In the genomic region with DNA sequence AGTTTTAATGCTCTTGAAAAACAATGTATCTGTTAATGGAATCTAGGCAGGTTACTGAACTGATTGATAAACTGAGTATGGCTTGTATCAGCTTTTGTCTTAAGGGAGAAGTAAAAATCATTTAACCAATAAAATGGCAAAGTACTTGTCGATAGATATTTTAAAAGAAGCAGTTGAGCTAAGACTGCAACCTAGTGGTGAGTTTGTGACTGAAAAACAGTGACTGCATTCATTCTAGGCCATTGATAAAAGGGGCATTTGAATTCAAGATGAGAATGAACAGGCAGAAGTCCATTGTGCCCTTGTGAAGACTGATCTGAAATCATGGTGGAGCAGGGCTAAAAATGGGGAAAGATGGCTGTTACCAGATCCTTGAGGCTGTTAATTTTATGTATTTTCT, we compare ENCODE assay signal across 9 cellular contexts. TPM values are rescaled to one million over a fixed set of nuclear protein-coding genes. Genes with fewer than 3 reads are reported as not detected.
DNase-seq lines count a peak whose midpoint lies in the region; ATAC-seq and TF ChIP-seq lines count a peak whose summit lies in the region.
"Had no signal": no experiment of that assay in that cellular context is flagged by ENCODE, and none has a peak within 500 bp of the region (broad histone marks: within the 10 kb centered on the region; RNA-seq: fewer than 3 reads in every experiment).

No MANE protein-coding gene starts in this region.

- H2AFZ ChIP-seq in GM23338 (no peak overlapping the region), PC-3 (ENCODE audit: low read length) (no peak overlapping the region)

- no peak overlapping the region for H3K4me2 ChIP-seq in GM23338
- no peak overlapping the region for H3K4me2 ChIP-seq in PC-3 (ENCODE audit: low read length)

- POLR2A ChIA-PET in PC-3 (lab: Charles Lee; ENCODE audit: unreplicated experiment), result no interaction called here

- H3K27ac Mint-ChIP-seq in GM23338, result no peak overlapping the region

- H3K36me3 Mint-ChIP-seq in GM23338 (ENCODE audit: low read depth), result no peaks in the 10 kb centered on the region

- H4K20me1 ChIP-seq in GM23338 (replicated peaks; ENCODE audit: insufficient read depth) (no peaks in the 10 kb centered on the region), PC-3 (ENCODE audit: low read length) (no peaks in the 10 kb centered on the region)

- H3K4me1 Mint-ChIP-seq in GM23338, result peaks cover 22% of the 10 kb centered on the region

- H3K4me1 ChIP-seq in GM23338 (ENCODE audit: insufficient read depth), result peaks cover 14% of the 10 kb centered on the region
- no peaks in the 10 kb centered on the region for H3K4me1 ChIP-seq in PC-3 (ENCODE audit: insufficient read depth, low read length)

- H3K27me3 ChIP-seq in GM23338 (ENCODE audit: insufficient read depth) (no peaks in the 10 kb centered on the region), PC-3 (ENCODE audit: low read length) (no peaks in the 10 kb centered on the region)
- H3K27me3 ChIP-seq: SJCRH30 had no signal

- intact Hi-C loops in PC-3 (cut with micrococcal nuclease), result loop anchor here (1.0 kb wide), 1 partner anchor 33 kb away; no protein-coding TSS in a partner anchor

- H3F3A ChIP-seq in GM23338 (replicated peaks; ENCODE audit: low read depth) (no peaks in the 10 kb centered on the region), PC-3 (ENCODE audit: low read length, unreplicated experiment) (no peaks in the 10 kb centered on the region)

- peak; percentile 33 for DNase-seq in GM03348 (ENCODE audit: low spot score)
- DNase-seq in GM23338 (ENCODE audit: low spot score), result peak; percentile 78
- peak; percentile 45 for DNase-seq in PC-3
- DNase-seq in foreskin fibroblast, result peak; percentile 13 to 49
- no peak for DNase-seq in central memory CD4-positive, alpha-beta T cell
- DNase-seq in NCI-H2029 (lab: John Stamatoyannopoulos, UW), result no peak

- H3K9me2 ChIP-seq in GM23338 (ENCODE audit: insufficient read depth) (no peaks in the 10 kb centered on the region), PC-3 (replicated peaks; ENCODE audit: low read length) (no peaks in the 10 kb centered on the region)

- no peak overlapping the region for H3K4me3 Mint-ChIP-seq in GM23338

- BruUV-seq in PC-3 (replicated peaks; lab: Mats Ljungman, UMichigan), result no TSS peak

- TF ChIP-seq CTCF in GM23338 (conservative IDR thresholded peaks at IDR 0.05; ENCODE audit: low read depth in 2 of 2) (peak; percentile 62 to 70), PC-3 (conservative IDR thresholded peaks at IDR 0.05; ENCODE audit: low read depth, low read length) (peak; percentile 72), foreskin fibroblast (IDR thresholded peaks at IDR 0.05; ENCODE audit: low read depth, low read length) (peak; percentile 51)

- CTCF ChIA-PET in PC-3 (lab: Charles Lee), result interaction anchor here (0.7 kb wide), 1 partner anchor 332 kb away, joined by 4 read pairs; no protein-coding TSS in a partner anchor

- H3K4me3 ChIP-seq in GM23338 (no peak overlapping the region), PC-3 (ENCODE audit: low read length) (no peak overlapping the region), foreskin fibroblast (ENCODE audit: low read depth in 1 of 2, low read length in 2 of 2) (no peak overlapping the region)
- H3K4me3 ChIP-seq: SJCRH30 had no signal

- no peak overlapping the region for H3K27ac ChIP-seq in GM23338 (ENCODE audit: low read depth)
- H3K27ac ChIP-seq in PC-3 (ENCODE audit: low read length), result no peak overlapping the region
- H3K27ac ChIP-seq: SJCRH30 had no signal

- no peaks in the 10 kb centered on the region for H3K9me3 ChIP-seq in PC-3 (ENCODE audit: low read length)
- H3K9me3 ChIP-seq: SJCRH30 had no signal

- H3K9ac ChIP-seq in PC-3 (ENCODE audit: low read length), result no peak overlapping the region

- peaks cover 4% of the 10 kb centered on the region for H3K27me3 Mint-ChIP-seq in GM23338 (ENCODE audit: insufficient read depth, low read depth, poor library complexity)

- H3K79me2 ChIP-seq in GM23338 (replicated peaks; ENCODE audit: insufficient read depth) (no peaks in the 10 kb centered on the region), PC-3 (ENCODE audit: low read length) (no peaks in the 10 kb centered on the region)

- ATAC-seq in GM23338 (peak; percentile 25), PC-3 (peak; percentile 62), HG03571 (IDR thresholded peaks at IDR 0.05; ENCODE audit: unreplicated experiment) (no peak)
- no peak for ATAC-seq in activated CD4-positive, CD25-positive, alpha-beta regulatory T cell treated with anti-CD3 and anti-CD28 coated beads, Interleukin-2, amount 50 U/mL, for 24 hours

- H3K9me3 Mint-ChIP-seq in GM23338, result no peaks in the 10 kb centered on the region

- H3K36me3 ChIP-seq in GM23338 (ENCODE audit: insufficient read depth) (no peaks in the 10 kb centered on the region), PC-3 (ENCODE audit: low read depth, low read length) (no peaks in the 10 kb centered on the region)
- H3K36me3 ChIP-seq: SJCRH30 had no signal

TF ChIP-seq in GM23338, 12 proteins besides CTCF, POLR2A, EP300 and RAD21 (continues in another document):
- TF ChIP-seq, protein P1, sequence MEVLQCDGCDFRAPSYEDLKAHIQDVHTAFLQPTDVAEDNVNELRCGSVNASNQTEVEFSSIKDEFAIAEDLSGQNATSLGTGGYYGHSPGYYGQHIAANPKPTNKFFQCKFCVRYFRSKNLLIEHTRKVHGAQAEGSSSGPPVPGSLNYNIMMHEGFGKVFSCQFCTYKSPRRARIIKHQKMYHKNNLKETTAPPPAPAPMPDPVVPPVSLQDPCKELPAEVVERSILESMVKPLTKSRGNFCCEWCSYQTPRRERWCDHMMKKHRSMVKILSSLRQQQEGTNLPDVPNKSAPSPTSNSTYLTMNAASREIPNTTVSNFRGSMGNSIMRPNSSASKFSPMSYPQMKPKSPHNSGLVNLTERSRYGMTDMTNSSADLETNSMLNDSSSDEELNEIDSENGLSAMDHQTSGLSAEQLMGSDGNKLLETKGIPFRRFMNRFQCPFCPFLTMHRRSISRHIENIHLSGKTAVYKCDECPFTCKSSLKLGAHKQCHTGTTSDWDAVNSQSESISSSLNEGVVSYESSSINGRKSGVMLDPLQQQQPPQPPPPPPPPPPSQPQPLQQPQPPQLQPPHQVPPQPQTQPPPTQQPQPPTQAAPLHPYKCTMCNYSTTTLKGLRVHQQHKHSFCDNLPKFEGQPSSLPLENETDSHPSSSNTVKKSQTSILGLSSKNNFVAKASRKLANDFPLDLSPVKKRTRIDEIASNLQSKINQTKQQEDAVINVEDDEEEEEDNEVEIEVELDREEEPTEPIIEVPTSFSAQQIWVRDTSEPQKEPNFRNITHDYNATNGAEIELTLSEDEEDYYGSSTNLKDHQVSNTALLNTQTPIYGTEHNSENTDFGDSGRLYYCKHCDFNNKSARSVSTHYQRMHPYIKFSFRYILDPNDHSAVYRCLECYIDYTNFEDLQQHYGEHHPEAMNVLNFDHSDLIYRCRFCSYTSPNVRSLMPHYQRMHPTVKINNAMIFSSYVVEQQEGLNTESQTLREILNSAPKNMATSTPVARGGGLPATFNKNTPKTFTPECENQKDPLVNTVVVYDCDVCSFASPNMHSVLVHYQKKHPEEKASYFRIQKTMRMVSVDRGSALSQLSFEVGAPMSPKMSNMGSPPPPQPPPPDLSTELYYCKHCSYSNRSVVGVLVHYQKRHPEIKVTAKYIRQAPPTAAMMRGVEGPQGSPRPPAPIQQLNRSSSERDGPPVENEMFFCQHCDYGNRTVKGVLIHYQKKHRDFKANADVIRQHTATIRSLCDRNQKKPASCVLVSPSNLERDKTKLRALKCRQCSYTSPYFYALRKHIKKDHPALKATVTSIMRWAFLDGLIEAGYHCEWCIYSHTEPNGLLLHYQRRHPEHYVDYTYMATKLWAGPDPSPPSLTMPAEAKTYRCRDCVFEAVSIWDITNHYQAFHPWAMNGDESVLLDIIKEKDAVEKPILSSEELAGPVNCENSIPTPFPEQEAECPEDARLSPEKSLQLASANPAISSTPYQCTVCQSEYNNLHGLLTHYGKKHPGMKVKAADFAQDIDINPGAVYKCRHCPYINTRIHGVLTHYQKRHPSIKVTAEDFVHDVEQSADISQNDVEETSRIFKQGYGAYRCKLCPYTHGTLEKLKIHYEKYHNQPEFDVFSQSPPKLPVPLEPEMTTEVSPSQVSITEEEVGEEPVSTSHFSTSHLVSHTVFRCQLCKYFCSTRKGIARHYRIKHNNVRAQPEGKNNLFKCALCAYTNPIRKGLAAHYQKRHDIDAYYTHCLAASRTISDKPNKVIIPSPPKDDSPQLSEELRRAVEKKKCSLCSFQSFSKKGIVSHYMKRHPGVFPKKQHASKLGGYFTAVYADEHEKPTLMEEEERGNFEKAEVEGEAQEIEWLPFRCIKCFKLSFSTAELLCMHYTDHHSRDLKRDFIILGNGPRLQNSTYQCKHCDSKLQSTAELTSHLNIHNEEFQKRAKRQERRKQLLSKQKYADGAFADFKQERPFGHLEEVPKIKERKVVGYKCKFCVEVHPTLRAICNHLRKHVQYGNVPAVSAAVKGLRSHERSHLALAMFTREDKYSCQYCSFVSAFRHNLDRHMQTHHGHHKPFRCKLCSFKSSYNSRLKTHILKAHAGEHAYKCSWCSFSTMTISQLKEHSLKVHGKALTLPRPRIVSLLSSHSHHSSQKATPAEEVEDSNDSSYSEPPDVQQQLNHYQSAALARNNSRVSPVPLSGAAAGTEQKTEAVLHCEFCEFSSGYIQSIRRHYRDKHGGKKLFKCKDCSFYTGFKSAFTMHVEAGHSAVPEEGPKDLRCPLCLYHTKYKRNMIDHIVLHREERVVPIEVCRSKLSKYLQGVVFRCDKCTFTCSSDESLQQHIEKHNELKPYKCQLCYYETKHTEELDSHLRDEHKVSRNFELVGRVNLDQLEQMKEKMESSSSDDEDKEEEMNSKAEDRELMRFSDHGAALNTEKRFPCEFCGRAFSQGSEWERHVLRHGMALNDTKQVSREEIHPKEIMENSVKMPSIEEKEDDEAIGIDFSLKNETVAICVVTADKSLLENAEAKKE (CRISPR knock-in tag; IDR thresholded peaks at IDR 0.05), result no peak
- TF ChIP-seq POLR2AphosphoS5 (IDR thresholded peaks at IDR 0.05; ENCODE audit: low read depth) (no peak), JUNB (IDR thresholded peaks at IDR 0.05; ENCODE audit: unreplicated experiment) (no peak), ZNF331 (CRISPR knock-in tag; IDR thresholded peaks at IDR 0.05; ENCODE audit: low read depth) (no peak), ZNF114 (CRISPR knock-in tag; IDR thresholded peaks at IDR 0.05) (no peak), CREB1 (CRISPR knock-in tag; IDR thresholded peaks at IDR 0.05; ENCODE audit: low read depth) (no peak), STAT1 (IDR thresholded peaks at IDR 0.05; ENCODE audit: unreplicated experiment) (no peak), NANOG (IDR thresholded peaks at IDR 0.05; ENCODE audit: borderline replicate concordance) (no peak), EZH2phosphoT487 (IDR thresholded peaks at IDR 0.05; ENCODE audit: unreplicated experiment) (no peak)

RNA-seq across cellular contexts. Expression of a gene that starts 59.4 kb away (rescaled TPM):
- total RNA-seq in GM23338 (2014; rRNA removed; shearing (Covaris generic)), result 0.21 TPM in 1 of 2 replicates, not detected in the other
- not detected in 2 replicates for polyA plus RNA-seq in GM23338 (2016; fragmentation: Nextera tagmentation; extraction: Ambion mirVana)
- not detected in 2 replicates for total RNA-seq in PC-3 (2014; rRNA removed)

Comparison
In these comparisons a context has a peak if more than half of its experiments do, and no peak if none do; other contexts are left out.
1. DNase-seq: peak in GM03348 (single experiment), GM23338 (single experiment), PC-3 (single experiment) and foreskin fibroblast (2 of 2); none in central memory CD4-positive, alpha-beta T cell (single experiment) and NCI-H2029 (single experiment).
2. ATAC-seq: peak in GM23338 (single experiment) and PC-3 (single experiment); none in HG03571 (single experiment) and activated CD4-positive, CD25-positive, alpha-beta regulatory T cell treated with anti-CD3 and anti-CD28 coated beads, Interleukin-2, amount 50 U/mL, for 24 hours (0 of 2).
3. Peak in every context shown above with its lines, with median percentiles within 50 percentile points of each other: CTCF ChIP-seq.